13 cellular contexts compared by ENCODE assay signal in the genomic region with DNA sequence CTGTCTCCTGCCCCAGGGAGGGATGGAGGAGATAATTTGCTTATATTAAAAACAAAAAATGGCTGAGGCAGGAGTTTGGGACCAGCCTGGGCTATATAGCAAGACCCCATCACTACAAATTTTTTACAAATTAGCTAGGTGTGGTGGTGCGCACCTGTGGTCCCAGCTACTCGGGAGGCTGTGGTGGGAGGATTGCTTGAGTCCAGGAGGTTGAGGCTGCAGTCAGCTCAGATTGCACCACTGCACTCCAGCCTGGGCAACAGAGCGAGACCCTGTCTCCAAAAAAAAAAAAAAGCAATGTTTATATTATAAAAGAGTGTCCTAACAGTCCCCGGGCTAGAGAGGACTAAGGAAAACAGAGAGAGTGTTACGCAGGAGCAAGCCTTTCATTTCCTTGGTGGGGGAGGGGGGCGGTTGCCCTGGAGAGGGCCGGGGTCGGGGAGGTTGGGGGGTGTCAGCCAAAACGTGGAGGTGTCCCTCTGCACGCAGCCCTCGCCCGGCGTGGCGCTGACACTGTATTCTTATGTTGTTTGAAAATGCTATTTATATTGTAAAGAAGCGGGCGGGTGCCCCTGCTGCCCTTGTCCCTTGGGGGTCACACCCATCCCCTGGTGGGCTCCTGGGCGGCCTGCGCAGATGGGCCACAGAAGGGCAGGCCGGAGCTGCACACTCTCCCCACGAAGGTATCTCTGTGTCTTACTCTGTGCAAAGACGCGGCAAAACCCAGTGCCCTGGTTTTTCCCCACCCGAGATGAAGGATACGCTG.
"Had no signal": no experiment of that assay in that cellular context is flagged by ENCODE, and none has a peak within 500 bp of the region (broad histone marks: within the 10 kb centered on the region; RNA-seq: fewer than 3 reads in every experiment).

No MANE protein-coding gene starts in this region.

- H3K27me3 Mint-ChIP-seq: activated CD4-positive, alpha-beta memory T cell treated with anti-CD3 and anti-CD28 coated beads for 36 hours; activated CD4-positive, alpha-beta T cell treated with anti-CD3 and anti-CD28 coated beads for 36 hours; activated naive CD8-positive, alpha-beta T cell; naive thymus-derived CD4-positive, alpha-beta T cell; stimulated activated naive CD8-positive, alpha-beta T cell treated with anti-CD3 and anti-CD28 coated beads, Interleukin-15, amount 100 ng/mL, for 72 hours had no signal

- H3K27ac Mint-ChIP-seq: activated CD4-positive, alpha-beta memory T cell treated with anti-CD3 and anti-CD28 coated beads for 36 hours; activated CD4-positive, alpha-beta T cell treated with anti-CD3 and anti-CD28 coated beads for 36 hours; activated naive CD8-positive, alpha-beta T cell; naive thymus-derived CD4-positive, alpha-beta T cell had no signal

- H3K4me1 Mint-ChIP-seq: activated CD4-positive, alpha-beta T cell treated with anti-CD3 and anti-CD28 coated beads for 36 hours had no signal

- H3K4me3 Mint-ChIP-seq: activated CD4-positive, alpha-beta memory T cell treated with anti-CD3 and anti-CD28 coated beads for 36 hours; activated CD4-positive, alpha-beta T cell treated with anti-CD3 and anti-CD28 coated beads for 36 hours; activated naive CD8-positive, alpha-beta T cell; naive thymus-derived CD4-positive, alpha-beta T cell; stimulated activated naive CD8-positive, alpha-beta T cell treated with anti-CD3 and anti-CD28 coated beads, Interleukin-15, amount 100 ng/mL, for 72 hours had no signal

- H3K36me3 Mint-ChIP-seq: activated CD4-positive, alpha-beta memory T cell treated with anti-CD3 and anti-CD28 coated beads for 36 hours; activated naive CD8-positive, alpha-beta T cell had no signal

- DNase-seq: activated CD4-positive, alpha-beta memory T cell treated with anti-CD3 and anti-CD28 coated beads for 36 hours; activated CD4-positive, alpha-beta T cell treated with anti-CD3 and anti-CD28 coated beads for 36 hours; effector CD4-positive, alpha-beta T cell; left cardiac atrium; mesenchymal stem cell; mucosa of descending colon; naive thymus-derived CD4-positive, alpha-beta T cell; nucleus accumbens; stimulated activated CD4-positive, alpha-beta T cell treated with anti-CD3 and anti-CD28 coated beads, Interleukin-2, amount 100 ng/mL, for 24 hours; stimulated activated naive CD8-positive, alpha-beta T cell treated with anti-CD3 and anti-CD28 coated beads, Interleukin-15, amount 100 ng/mL, for 72 hours; transverse colon had no signal

- ATAC-seq: activated CD4-positive, alpha-beta T cell treated with anti-CD3 and anti-CD28 coated beads for 36 hours; gastrocnemius medialis; naive thymus-derived CD4-positive, alpha-beta T cell had no signal
